In genomic region chr20:32906871-32907495, GRCh38 we compare ENCODE assay signal across 36 cellular contexts. TPM values are rescaled to one million over a fixed set of nuclear protein-coding genes. Genes with fewer than 3 reads are reported as not detected.
"Had no signal": no experiment of that assay in that cellular context is flagged by ENCODE, and none has a peak within 500 bp of the region (broad histone marks: within the 10 kb centered on the region; RNA-seq: fewer than 3 reads in every experiment).

No MANE protein-coding gene starts in this region.

- H3K27ac Mint-ChIP-seq: activated CD4-positive, alpha-beta memory T cell treated with anti-CD3 and anti-CD28 coated beads for 36 hours; activated naive CD8-positive, alpha-beta T cell; activated T-helper 1 cell treated with anti-CD3 and anti-CD28 coated beads, Interleukin-12 subunit alpha, Interleukin-12 subunit beta, Interleukin-2, Interleukin-4 antibody, amounts not matched to agents 30 ng/mL and 10 ng/mL and 1 ng/mL, durations not matched to agents 14 hours and 24 hours and 36 hours; natural killer cell; neural progenitor cell; stimulated activated naive B cell treated with anti-CD40 and anti-IgM and Interleukin-4, amounts not matched to agents 10 μg/mL and 1 μg/mL and 100 μg/mL, for 72 hours; T-helper 1 cell treated with Interleukin-12 subunit alpha and Interleukin-12 subunit beta and Interleukin-4 antibody, amounts not matched to agents 30 μg/mL and 1 μg/mL, for 36 hours had no signal

- H3K9ac ChIP-seq: neural progenitor cell had no signal

- H3K4me2 ChIP-seq: hepatocyte, neural progenitor cell had no signal

- H3K9me3 ChIP-seq: body of pancreas, gastroesophageal sphincter, sigmoid colon, stomach, thyroid gland, upper lobe of right lung had no signal

- ATAC-seq: activated CD4-positive, CD25-positive, alpha-beta regulatory T cell treated with anti-CD3 and anti-CD28 coated beads, Interleukin-2, amount 50 U/mL, for 24 hours; body of pancreas; effector memory CD8-positive, alpha-beta T cell; gastroesophageal sphincter; left colon; natural killer cell; upper lobe of right lung had no signal

- H3K27me3 ChIP-seq: body of pancreas, cardiac muscle cell, dorsolateral prefrontal cortex, gastroesophageal sphincter, hepatocyte, neural progenitor cell, sigmoid colon, stomach, thyroid gland, upper lobe of right lung had no signal

- H3K79me2 ChIP-seq: hepatocyte had no signal

- H3K4me3 Mint-ChIP-seq: activated CD4-positive, alpha-beta memory T cell treated with anti-CD3 and anti-CD28 coated beads for 36 hours; activated naive CD8-positive, alpha-beta T cell; activated T-helper 1 cell treated with anti-CD3 and anti-CD28 coated beads, Interleukin-12 subunit alpha, Interleukin-12 subunit beta, Interleukin-2, Interleukin-4 antibody, amounts not matched to agents 30 ng/mL and 10 ng/mL and 1 ng/mL, durations not matched to agents 14 hours and 24 hours and 36 hours; effector memory CD8-positive, alpha-beta T cell; natural killer cell; neural progenitor cell; stimulated activated naive B cell treated with anti-CD40 and anti-IgM and Interleukin-4, amounts not matched to agents 10 μg/mL and 1 μg/mL and 100 μg/mL, for 72 hours; T-helper 1 cell treated with Interleukin-12 subunit alpha and Interleukin-12 subunit beta and Interleukin-4 antibody, amounts not matched to agents 30 μg/mL and 1 μg/mL, for 36 hours had no signal

- H3K27me3 Mint-ChIP-seq: activated CD4-positive, alpha-beta memory T cell treated with anti-CD3 and anti-CD28 coated beads for 36 hours; activated naive CD8-positive, alpha-beta T cell; effector memory CD8-positive, alpha-beta T cell; stimulated activated naive B cell treated with anti-CD40 and anti-IgM and Interleukin-4, amounts not matched to agents 10 μg/mL and 1 μg/mL and 100 μg/mL, for 72 hours had no signal

- H3K27ac ChIP-seq: body of pancreas, cardiac muscle cell, coronary artery, dorsolateral prefrontal cortex, gastroesophageal sphincter, hepatocyte, neural progenitor cell, sigmoid colon, stomach, thyroid gland, upper lobe of right lung, WERI-Rb-1 had no signal

- H3K9me3 Mint-ChIP-seq: activated CD4-positive, alpha-beta memory T cell treated with anti-CD3 and anti-CD28 coated beads for 36 hours; activated T-helper 1 cell treated with anti-CD3 and anti-CD28 coated beads, Interleukin-12 subunit alpha, Interleukin-12 subunit beta, Interleukin-2, Interleukin-4 antibody, amounts not matched to agents 30 ng/mL and 10 ng/mL and 1 ng/mL, durations not matched to agents 14 hours and 24 hours and 36 hours; effector memory CD8-positive, alpha-beta T cell; natural killer cell; neural progenitor cell; stimulated activated naive B cell treated with anti-CD40 and anti-IgM and Interleukin-4, amounts not matched to agents 10 μg/mL and 1 μg/mL and 100 μg/mL, for 72 hours; T-helper 1 cell treated with Interleukin-12 subunit alpha and Interleukin-12 subunit beta and Interleukin-4 antibody, amounts not matched to agents 30 μg/mL and 1 μg/mL, for 36 hours had no signal

- H3K36me3 Mint-ChIP-seq: activated CD4-positive, alpha-beta memory T cell treated with anti-CD3 and anti-CD28 coated beads for 36 hours; activated naive CD8-positive, alpha-beta T cell; natural killer cell; neural progenitor cell had no signal

- H3K4me3 ChIP-seq: body of pancreas, cardiac muscle cell, coronary artery, dorsolateral prefrontal cortex, gastroesophageal sphincter, hepatocyte, neural progenitor cell, sigmoid colon, stomach, thyroid gland, upper lobe of right lung had no signal

- DNase-seq: activated CD4-positive, alpha-beta memory T cell treated with anti-CD3 and anti-CD28 coated beads for 36 hours; activated CD4-positive, alpha-beta T cell treated with anti-CD3 and anti-CD28 coated beads for 48 hours; activated CD8-positive, alpha-beta memory T cell treated with anti-CD3 and anti-CD28 coated beads, Interleukin-2, amount 50 U/mL, for 4 hours; activated gamma-delta T cell; activated T-cell treated with anti-CD3 and anti-CD28 coated beads, Interleukin-2, amount 50 U/mL, for 1 hour; anterior cingulate cortex; body of pancreas; effector memory CD8-positive, alpha-beta T cell; left colon; midbrain; natural killer cell; sigmoid colon; small intestine; stimulated activated CD4-positive, alpha-beta T cell treated with anti-CD3 and anti-CD28 coated beads, Interleukin-1b, Interleukin-23, amount 100 ng/mL, for 48 hours; stimulated activated CD4-positive, alpha-beta T cell treated with anti-CD3 and anti-CD28 coated beads, Interleukin-4, amount 100 ng/mL, for 4 hours; stimulated activated CD8-positive, alpha-beta memory T cell treated with anti-CD3 and anti-CD28 coated beads, Interleukin-4, amount 100 ng/mL, for 48 hours; stimulated activated naive B cell treated with anti-CD40 and anti-IgM and Interleukin-4, amounts not matched to agents 10 μg/mL and 1 μg/mL and 100 μg/mL, for 72 hours; SW 1271; T1000; thyroid gland; upper lobe of right lung; WERI-Rb-1 had no signal

- H3K4me1 ChIP-seq: body of pancreas, gastroesophageal sphincter, neural progenitor cell, stomach, thyroid gland, upper lobe of right lung had no signal

- H3K36me3 ChIP-seq: cardiac muscle cell, gastroesophageal sphincter, neural progenitor cell, sigmoid colon, stomach, thyroid gland, upper lobe of right lung, WERI-Rb-1 had no signal

RNA-seq across cellular contexts. Expression of gene EFCAB8, which starts 48.3 kb away (rescaled TPM):
- total RNA-seq: cardiac muscle cell, cerebellum had no signal
- polyA plus RNA-seq: fibroblast of lung, hepatocyte, liver, stomach had no signal
